ENCODE assay signal across 10 cellular contexts in genomic region chr4:48093949-48094550, GRCh38. TPM values are rescaled to one million over a fixed set of nuclear protein-coding genes. Genes with fewer than 3 reads are reported as not detected.
DNase-seq lines count a peak whose midpoint lies in the region; ATAC-seq and TF ChIP-seq lines count a peak whose summit lies in the region.
"Had no signal": no experiment of that assay in that cellular context is flagged by ENCODE, and none has a peak within 500 bp of the region (broad histone marks: within the 10 kb centered on the region; RNA-seq: fewer than 3 reads in every experiment).

No MANE protein-coding gene starts in this region.

- CTCF ChIA-PET in activated CD8-positive, alpha-beta T cell treated with anti-CD3 and anti-CD28 coated beads for 36 hours (lab: Charles Lee): interaction anchor here (0.6 to 5.9 kb wide), 3 partner anchors 15 to 60 kb away, joined by 3 to 32 read pairs (median 7); no protein-coding TSS in a partner anchor
- CTCF ChIA-PET in activated CD8-positive, alpha-beta T cell treated with anti-CD3 and anti-CD28 coated beads, Interleukin-2, amount 10 ng/mL, durations not matched to agents 7 days and 5 days (lab: Charles Lee): interaction anchor here (1.3 to 3.0 kb wide), 2 partner anchors 16 to 24 kb away, joined by 3 to 12 read pairs; no protein-coding TSS in a partner anchor

- ATAC-seq in activated CD8-positive, alpha-beta T cell treated with anti-CD3 and anti-CD28 coated beads for 36 hours: peak; percentile 99
- no peak for ATAC-seq in activated CD8-positive, alpha-beta T cell treated with anti-CD3 and anti-CD28 coated beads, Interleukin-2, amount 10 ng/mL, durations not matched to agents 7 days and 5 days
- ATAC-seq in GM19463 (IDR thresholded peaks at IDR 0.05; ENCODE audit: unreplicated experiment) (no peak), HG03175 (IDR thresholded peaks at IDR 0.05; ENCODE audit: unreplicated experiment) (no peak)

- POLR2A ChIA-PET in activated CD8-positive, alpha-beta T cell treated with anti-CD3 and anti-CD28 coated beads for 36 hours (lab: Charles Lee): interaction anchor here (0.9 to 1.2 kb wide), 2 partner anchors 24 to 37 kb away, joined by 3 read pairs; no protein-coding TSS in a partner anchor
- POLR2A ChIA-PET in activated CD8-positive, alpha-beta T cell treated with anti-CD3 and anti-CD28 coated beads, Interleukin-2, amount 10 ng/mL, durations not matched to agents 7 days and 5 days (lab: Charles Lee): interaction anchor here (0.6 kb wide), 1 partner anchor 21 kb away, joined by 3 read pairs; no protein-coding TSS in a partner anchor

- H3K27ac Mint-ChIP-seq in activated CD8-positive, alpha-beta T cell treated with anti-CD3 and anti-CD28 coated beads for 36 hours: peak overlapping the region; percentile 65
- no peak overlapping the region for H3K27ac Mint-ChIP-seq in activated CD8-positive, alpha-beta T cell treated with anti-CD3 and anti-CD28 coated beads, Interleukin-2, amount 10 ng/mL, durations not matched to agents 7 days and 5 days
- peak overlapping the region; percentile 82 for H3K27ac Mint-ChIP-seq in activated T-cell treated with anti-CD3 and anti-CD28 coated beads, Interleukin-2, amount 50 U/mL, for 24 hours
- H3K27ac Mint-ChIP-seq: natural killer cell had no signal

- peaks cover 14% of the 10 kb centered on the region for H3K36me3 Mint-ChIP-seq in activated CD8-positive, alpha-beta T cell treated with anti-CD3 and anti-CD28 coated beads for 36 hours (ENCODE audit: low read depth)
- H3K36me3 Mint-ChIP-seq in activated CD8-positive, alpha-beta T cell treated with anti-CD3 and anti-CD28 coated beads, Interleukin-2, amount 10 ng/mL, durations not matched to agents 7 days and 5 days (ENCODE audit: low read depth): peaks cover 31% of the 10 kb centered on the region
- H3K36me3 Mint-ChIP-seq in activated T-cell treated with anti-CD3 and anti-CD28 coated beads, Interleukin-2, amount 50 U/mL, for 24 hours (ENCODE audit: low read depth): peaks cover 18% of the 10 kb centered on the region
- H3K36me3 Mint-ChIP-seq: natural killer cell had no signal

- no peaks in the 10 kb centered on the region for H3K27me3 Mint-ChIP-seq in activated CD8-positive, alpha-beta T cell treated with anti-CD3 and anti-CD28 coated beads for 36 hours
- H3K27me3 Mint-ChIP-seq in activated CD8-positive, alpha-beta T cell treated with anti-CD3 and anti-CD28 coated beads, Interleukin-2, amount 10 ng/mL, durations not matched to agents 7 days and 5 days (ENCODE audit: low read depth): no peaks in the 10 kb centered on the region
- H3K27me3 Mint-ChIP-seq in activated T-cell treated with anti-CD3 and anti-CD28 coated beads, Interleukin-2, amount 50 U/mL, for 24 hours: no peaks in the 10 kb centered on the region

- no peaks in the 10 kb centered on the region for H3K9me3 Mint-ChIP-seq in activated CD8-positive, alpha-beta T cell treated with anti-CD3 and anti-CD28 coated beads for 36 hours
- no peaks in the 10 kb centered on the region for H3K9me3 Mint-ChIP-seq in activated CD8-positive, alpha-beta T cell treated with anti-CD3 and anti-CD28 coated beads, Interleukin-2, amount 10 ng/mL, durations not matched to agents 7 days and 5 days (ENCODE audit: insufficient read depth)
- H3K9me3 Mint-ChIP-seq in activated T-cell treated with anti-CD3 and anti-CD28 coated beads, Interleukin-2, amount 50 U/mL, for 24 hours: no peaks in the 10 kb centered on the region
- H3K9me3 Mint-ChIP-seq: natural killer cell had no signal

- intact Hi-C loops in activated CD8-positive, alpha-beta T cell treated with anti-CD3 and anti-CD28 coated beads for 36 hours (cut with micrococcal nuclease): no loop called here

- peak; percentile 71 for DNase-seq in activated CD8-positive, alpha-beta T cell treated with anti-CD3 and anti-CD28 coated beads for 36 hours
- DNase-seq in activated CD8-positive, alpha-beta T cell treated with anti-CD3 and anti-CD28 coated beads, Interleukin-2, amount 10 ng/mL, durations not matched to agents 7 days and 5 days: no peak
- DNase-seq in activated T-cell treated with anti-CD3 and anti-CD28 coated beads, Interleukin-2, amount 50 U/mL, for 24 hours: no peak
- DNase-seq in iPS-NIHi7 (ENCODE audit: extremely low spot score): peak; percentile 23
- DNase-seq in stimulated activated CD8-positive, alpha-beta memory T cell treated with anti-CD3 and anti-CD28 coated beads, Interleukin-7, amount 100 ng/mL, for 24 hours (ENCODE audit: low read depth): peak; percentile 21
- DNase-seq in NCI-H2081 treated with DMSO at 0.1 percent for 48 hours (lab: John Stamatoyannopoulos, UW): no peak
- DNase-seq: natural killer cell, NCI-H2171 treated with DMSO at 0.1 percent for 48 hours had no signal

- no peak for TF ChIP-seq CTCF in activated CD8-positive, alpha-beta T cell treated with anti-CD3 and anti-CD28 coated beads for 36 hours (IDR thresholded peaks at IDR 0.05)

- H3K4me1 Mint-ChIP-seq in activated CD8-positive, alpha-beta T cell treated with anti-CD3 and anti-CD28 coated beads for 36 hours (ENCODE audit: low read depth): peaks cover 26% of the 10 kb centered on the region
- H3K4me1 Mint-ChIP-seq in activated CD8-positive, alpha-beta T cell treated with anti-CD3 and anti-CD28 coated beads, Interleukin-2, amount 10 ng/mL, durations not matched to agents 7 days and 5 days (ENCODE audit: low read depth): no peaks in the 10 kb centered on the region
- peaks cover 20% of the 10 kb centered on the region for H3K4me1 Mint-ChIP-seq in activated T-cell treated with anti-CD3 and anti-CD28 coated beads, Interleukin-2, amount 50 U/mL, for 24 hours (ENCODE audit: low read depth)

- H3K4me3 Mint-ChIP-seq in activated CD8-positive, alpha-beta T cell treated with anti-CD3 and anti-CD28 coated beads for 36 hours: no peak overlapping the region
- no peak overlapping the region for H3K4me3 Mint-ChIP-seq in activated CD8-positive, alpha-beta T cell treated with anti-CD3 and anti-CD28 coated beads, Interleukin-2, amount 10 ng/mL, durations not matched to agents 7 days and 5 days
- H3K4me3 Mint-ChIP-seq in activated T-cell treated with anti-CD3 and anti-CD28 coated beads, Interleukin-2, amount 50 U/mL, for 24 hours: no peak overlapping the region
- H3K4me3 Mint-ChIP-seq: natural killer cell had no signal

RNA-seq across cellular contexts. Expression of gene TXK, which starts 40.0 kb away (rescaled TPM):
- 10 to 100 TPM; 20.6 to 23.5 TPM for total RNA-seq in activated CD8-positive, alpha-beta T cell treated with anti-CD3 and anti-CD28 coated beads for 36 hours
- total RNA-seq in activated CD8-positive, alpha-beta T cell treated with anti-CD3 and anti-CD28 coated beads, Interleukin-2, amount 10 ng/mL, durations not matched to agents 7 days and 5 days: 10 to 100 TPM; 60.6 to 63.6 TPM

Comparison
In these comparisons a context has a peak if more than half of its experiments do, and no peak if none do; other contexts are left out.
1. DNase-seq: peak in activated CD8-positive, alpha-beta T cell treated with anti-CD3 and anti-CD28 coated beads for 36 hours (single experiment), iPS-NIHi7 (single experiment) and stimulated activated CD8-positive, alpha-beta memory T cell treated with anti-CD3 and anti-CD28 coated beads, Interleukin-7, amount 100 ng/mL, for 24 hours (single experiment); none in activated CD8-positive, alpha-beta T cell treated with anti-CD3 and anti-CD28 coated beads, Interleukin-2, amount 10 ng/mL, durations not matched to agents 7 days and 5 days (single experiment), activated T-cell treated with anti-CD3 and anti-CD28 coated beads, Interleukin-2, amount 50 U/mL, for 24 hours (single experiment) and NCI-H2081 treated with DMSO at 0.1 percent for 48 hours (single experiment).